ENCODE assay signal across 11 cellular contexts in genomic region chr14:81209187-81209836, GRCh38. TPM values are rescaled to one million over a fixed set of nuclear protein-coding genes. Genes with fewer than 3 reads are reported as not detected.
DNase-seq lines count a peak whose midpoint lies in the region; ATAC-seq and TF ChIP-seq lines count a peak whose summit lies in the region.
"Had no signal": no experiment of that assay in that cellular context is flagged by ENCODE, and none has a peak within 500 bp of the region (broad histone marks: within the 10 kb centered on the region; RNA-seq: fewer than 3 reads in every experiment).

No MANE protein-coding gene starts in this region.

- H3K4me1 Mint-ChIP-seq in endodermal cell = peaks cover 33% of the 10 kb centered on the region

- no peak for TF ChIP-seq CTCF in SU-DHL-6 (IDR thresholded peaks at IDR 0.05; ENCODE audit: insufficient read depth, low read length, poor library complexity, severe bottlenecking)
- no peak for TF ChIP-seq CTCF in endodermal cell (conservative IDR thresholded peaks at IDR 0.05)

- H3K4me3 ChIP-seq in SU-DHL-6 (ENCODE audit: insufficient read depth, low read length, poor library complexity, severe bottlenecking) (peak overlapping the region; percentile 16), skeletal muscle tissue (ENCODE audit: low read length in 3 of 3) (no peak overlapping the region), endodermal cell (ENCODE audit: low read length) (no peak overlapping the region)
- H3K4me3 ChIP-seq: tibial nerve had no signal

- H3K27me3 ChIP-seq in SU-DHL-6 (ENCODE audit: low read length) = no peaks in the 10 kb centered on the region
- H3K27me3 ChIP-seq in skeletal muscle tissue (ENCODE audit: control insufficient read depth in 3 of 3, insufficient read depth in 3 of 3, low read length in 3 of 3) = no peaks in the 10 kb centered on the region
- no peaks in the 10 kb centered on the region for H3K27me3 ChIP-seq in endodermal cell (ENCODE audit: control insufficient read depth, insufficient read depth, low read length, poor library complexity, severe bottlenecking)
- H3K27me3 ChIP-seq: tibial nerve had no signal

- peaks cover 96% of the 10 kb centered on the region for H3K79me2 ChIP-seq in SU-DHL-6 (ENCODE audit: insufficient read depth, low read length)

- H3K36me3 ChIP-seq in SU-DHL-6 (ENCODE audit: low read length) (peaks cover 54% of the 10 kb centered on the region), skeletal muscle tissue (ENCODE audit: control insufficient read depth in 3 of 3, insufficient read depth in 3 of 3, low read length in 3 of 3) (peaks cover 2 to 10% (median 5%) of the 10 kb centered on the region in 3 donors), endodermal cell (ENCODE audit: control insufficient read depth, insufficient read depth, low read length) (peaks cover 71% of the 10 kb centered on the region)

- H3K9ac ChIP-seq in SU-DHL-6 (ENCODE audit: low read length) (no peak overlapping the region), skeletal muscle tissue (ENCODE audit: low read depth in 1 of 3, low read length in 3 of 3) (no peak overlapping the region), endodermal cell (ENCODE audit: extremely low read depth, low read length, poor library complexity, severe bottlenecking) (no peak overlapping the region)

- WGBS in endodermal cell (ENCODE audit: insufficient coverage in 1 of 2, insufficient read length in 1 of 2), 2 experiments = 90 to 95% methylated on average over 8 of the region's 8 CpGs

- peaks cover 64% of the 10 kb centered on the region for H3K36me3 Mint-ChIP-seq in endodermal cell (ENCODE audit: low read depth)

- no peaks in the 10 kb centered on the region for H3K9me3 Mint-ChIP-seq in endodermal cell

- peaks cover 6% of the 10 kb centered on the region; the same call in 1 of the 2 replicates for H3F3A ChIP-seq in SU-DHL-6 (ENCODE audit: insufficient read depth)

- H4K20me1 ChIP-seq in SU-DHL-6 (ENCODE audit: low read depth, low read length) = peaks cover 1% of the 10 kb centered on the region; the same call in 1 of the 2 replicates

- H3K4me3 Mint-ChIP-seq in endodermal cell = no peak overlapping the region

- no peak overlapping the region for H2AFZ ChIP-seq in SU-DHL-6 (ENCODE audit: low read depth, low read length, severe bottlenecking)

- H3K27ac ChIP-seq in SU-DHL-6 (ENCODE audit: low read depth, low read length) (peak overlapping the region; percentile 18), skeletal muscle tissue (ENCODE audit: low read depth, low read length) (peak overlapping the region; percentile 33), endodermal cell (ENCODE audit: low read depth, low read length) (no peak overlapping the region)
- H3K27ac ChIP-seq: tibial nerve had no signal

- H3K4me2 ChIP-seq in SU-DHL-6 (ENCODE audit: low read depth, low read length, poor library complexity, severe bottlenecking) = peak overlapping the region; percentile 41

- H3K9me3 ChIP-seq in SU-DHL-6 (ENCODE audit: insufficient read depth, low read length) (no peaks in the 10 kb centered on the region), skeletal muscle tissue (ENCODE audit: control insufficient read depth in 3 of 3, low read length in 3 of 3) (no peaks in the 10 kb centered on the region), endodermal cell (ENCODE audit: control insufficient read depth, low read length) (no peaks in the 10 kb centered on the region)
- H3K9me3 ChIP-seq: tibial nerve had no signal

- no peaks in the 10 kb centered on the region for H3K27me3 Mint-ChIP-seq in endodermal cell (ENCODE audit: insufficient read depth)

- H3K9me2 ChIP-seq in SU-DHL-6 (replicated peaks; ENCODE audit: insufficient read depth, low read length) = no peaks in the 10 kb centered on the region

- H3K4me1 ChIP-seq in skeletal muscle tissue (ENCODE audit: control insufficient read depth in 3 of 3, insufficient read depth in 3 of 3, low read length in 3 of 3) (peaks cover 10 to 28% (median 19%) of the 10 kb centered on the region in 3 donors), endodermal cell (ENCODE audit: control insufficient read depth, insufficient read depth, low read length) (no peaks in the 10 kb centered on the region)

- ATAC-seq in GM19395 (IDR thresholded peaks at IDR 0.05; ENCODE audit: unreplicated experiment) (peak; percentile 69), HG03175 (IDR thresholded peaks at IDR 0.05; ENCODE audit: unreplicated experiment) (peak; percentile 41)
- ATAC-seq: HCT116 had no signal

- H3K27ac Mint-ChIP-seq in endodermal cell = no peak overlapping the region

- DNase-seq in endodermal cell (no peak), cortex of kidney (lab: John Stamatoyannopoulos, UW) (no peak)
- DNase-seq in activated CD4-positive, alpha-beta T cell treated with anti-CD3 and anti-CD28 coated beads, Interleukin-2, amount 50 U/mL, for 1 hour = no peak
- DNase-seq: activated naive CD4-positive, alpha-beta T cell; nucleus accumbens had no signal

RNA-seq across cellular contexts. Expression of gene GTF2A1, which starts 11.4 kb away (rescaled TPM):
- 14.6 TPM for total RNA-seq in skeletal muscle tissue
- 10 to 100 TPM; 34.3 to 34.4 TPM for total RNA-seq in endodermal cell
- 31.2 TPM for polyA plus RNA-seq in endodermal cell (2013, experiment 1 of 2)
- polyA plus RNA-seq in endodermal cell (2013, experiment 2 of 2) = 38.5 TPM
